9 cellular contexts compared by ENCODE assay signal in genomic region chr14:89276424-89276975, GRCh38.
DNase-seq lines count a peak whose midpoint lies in the region; ATAC-seq and TF ChIP-seq lines count a peak whose summit lies in the region.
"Had no signal": no experiment of that assay in that cellular context is flagged by ENCODE, and none has a peak within 500 bp of the region (broad histone marks: within the 10 kb centered on the region; RNA-seq: fewer than 3 reads in every experiment).

No MANE protein-coding gene starts in this region.

- TF ChIP-seq CTCF in SK-N-SH (IDR thresholded peaks at IDR 0.05), result no peak

- no peak for TF ChIP-seq RAD21 in SK-N-SH (IDR thresholded peaks at IDR 0.05; ENCODE audit: low read length)

- CTCF ChIA-PET in SK-N-SH (lab: Yijun Ruan, JAX), result interaction anchor here (1.4 kb wide), 1 partner anchor 236 kb away, joined by 4 read pairs; no protein-coding TSS in a partner anchor

- peaks cover 0 to 7% of the 10 kb centered on the region in 2 experiments for H3K36me3 ChIP-seq in SK-N-SH (replicated peaks in 1 of 2; ENCODE audit: control insufficient read depth in 1 of 2, insufficient read depth in 2 of 2, low read length in 1 of 2)

- TF ChIP-seq EP300 in SK-N-SH (IDR thresholded peaks at IDR 0.05; ENCODE audit: borderline replicate concordance in 1 of 2, low read depth in 1 of 2, low read length in 1 of 2), result no peak

- no peaks in the 10 kb centered on the region for H4K20me1 ChIP-seq in SK-N-SH (ENCODE audit: insufficient read depth)

- H3K9me3 ChIP-seq in SK-N-SH, result no peaks in the 10 kb centered on the region

- no peaks in the 10 kb centered on the region for H3K27me3 ChIP-seq in SK-N-SH (ENCODE audit: insufficient read depth)

- H3K4me2 ChIP-seq in SK-N-SH, result no peak overlapping the region

- 72% methylated on average over 3 of the region's 3 CpGs for WGBS in SK-N-SH (ENCODE audit: low lambda C conversion rate)

- no peak overlapping the region for H3K4me3 ChIP-seq in SK-N-SH (ENCODE audit: low read depth in 2 of 2, low read length in 1 of 2)

- H2AFZ ChIP-seq in SK-N-SH (ENCODE audit: low read depth), result no peak overlapping the region

- POLR2A ChIA-PET in SK-N-SH (lab: Yijun Ruan, JAX), result no interaction called here

- peaks cover 5% of the 10 kb centered on the region for H3K79me2 ChIP-seq in SK-N-SH (ENCODE audit: insufficient read depth)

- no peak overlapping the region for H3K27ac ChIP-seq in SK-N-SH (ENCODE audit: low read depth in 2 of 2, low read length in 1 of 2)

- no peaks in the 10 kb centered on the region for H3F3A ChIP-seq in SK-N-SH (replicated peaks; ENCODE audit: insufficient read depth)

- DNase-seq in EH (ENCODE audit: low read depth) (peak; percentile 53), SK-N-SH (no peak), cerebellum (ENCODE audit: low spot score) (no peak), cortex of kidney (lab: John Stamatoyannopoulos, UW) (no peak)
- peak; percentile 34 for DNase-seq in activated T-helper 9 cell treated with anti-CD3 and anti-CD28 coated beads, Interleukin-2, amount 50 U/mL, for 16 hours (ENCODE audit: low read depth)
- peak; percentile 85 for DNase-seq in stimulated activated CD4-positive, alpha-beta T cell treated with anti-CD3 and anti-CD28 coated beads, Interleukin-1b, Interleukin-23, amount 100 ng/mL, for 48 hours

- no peak overlapping the region for H3K9ac ChIP-seq in SK-N-SH

- H3K4me1 ChIP-seq in SK-N-SH (ENCODE audit: control insufficient read depth in 1 of 2, insufficient read depth in 2 of 2, low read depth in 1 of 2, low read length in 1 of 2), result peaks cover 0 to 22% of the 10 kb centered on the region in 2 experiments; a peak in 2 of 4 replicates

- peak; percentile 94 for ATAC-seq in GM21367 (IDR thresholded peaks at IDR 0.05; ENCODE audit: unreplicated experiment)
- ATAC-seq in HG03575 (IDR thresholded peaks at IDR 0.05; ENCODE audit: extremely low read depth, insufficient number of reproducible peaks, low FRiP score, unreplicated experiment), result peak; percentile 78
- ATAC-seq: HCT116 had no signal

- no peaks in the 10 kb centered on the region for H3K9me2 ChIP-seq in SK-N-SH

TF ChIP-seq in SK-N-SH, 30 proteins besides CTCF, POLR2A, EP300 and RAD21:
- TF ChIP-seq NRF1 (IDR thresholded peaks at IDR 0.05; ENCODE audit: low read depth, low read length) (no peak), GABPA (IDR thresholded peaks at IDR 0.05; ENCODE audit: low read depth) (no peak), RCOR1 (IDR thresholded peaks at IDR 0.05; ENCODE audit: low read length) (no peak), GATA2 (CRISPR knock-in tag; IDR thresholded peaks at IDR 0.05) (no peak), FOSL2 (IDR thresholded peaks at IDR 0.05; ENCODE audit: borderline replicate concordance, low read depth) (no peak), TCF12 (IDR thresholded peaks at IDR 0.05) (no peak), SMC3 (IDR thresholded peaks at IDR 0.05; ENCODE audit: low read depth, low read length) (no peak), FOXJ3 (CRISPR knock-in tag; IDR thresholded peaks at IDR 0.05) (no peak), FOXM1 (IDR thresholded peaks at IDR 0.05; ENCODE audit: low read depth) (no peak)
- TF ChIP-seq, protein P1, sequence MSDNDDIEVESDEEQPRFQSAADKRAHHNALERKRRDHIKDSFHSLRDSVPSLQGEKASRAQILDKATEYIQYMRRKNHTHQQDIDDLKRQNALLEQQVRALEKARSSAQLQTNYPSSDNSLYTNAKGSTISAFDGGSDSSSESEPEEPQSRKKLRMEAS (IDR thresholded peaks at IDR 0.05; ENCODE audit: low read depth), result no peak

Comparison
In these comparisons a context has a peak if more than half of its experiments do, and no peak if none do; other contexts are left out.
1. DNase-seq: peak in EH (single experiment), activated T-helper 9 cell treated with anti-CD3 and anti-CD28 coated beads, Interleukin-2, amount 50 U/mL, for 16 hours (single experiment) and stimulated activated CD4-positive, alpha-beta T cell treated with anti-CD3 and anti-CD28 coated beads, Interleukin-1b, Interleukin-23, amount 100 ng/mL, for 48 hours (single experiment); none in SK-N-SH (single experiment), cerebellum (single experiment) and cortex of kidney (single experiment).